10 cellular contexts compared by ENCODE assay signal in the genomic region with DNA sequence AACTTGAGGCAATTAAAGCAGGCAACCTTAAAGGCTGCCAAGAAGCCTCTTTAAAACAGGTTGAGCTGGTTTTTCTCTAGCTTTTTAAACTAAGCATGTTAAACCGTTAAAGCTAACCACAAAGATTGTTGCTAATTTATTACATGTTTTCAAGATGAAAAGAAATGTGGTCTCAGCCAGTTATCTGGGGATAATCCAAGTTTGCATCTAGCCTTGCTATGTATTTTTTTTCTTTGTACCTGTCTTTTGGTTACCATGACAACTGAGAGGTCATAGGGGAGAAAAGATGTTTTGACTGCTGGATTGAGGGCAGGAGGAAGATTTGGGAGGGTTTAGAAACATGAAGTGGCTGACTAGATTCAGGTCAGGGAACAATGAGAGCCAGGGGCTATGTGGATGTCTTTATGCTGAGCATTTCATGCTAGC. TPM values are rescaled to one million over a fixed set of nuclear protein-coding genes. Genes with fewer than 3 reads are reported as not detected.
DNase-seq lines count a peak whose midpoint lies in the region; ATAC-seq and TF ChIP-seq lines count a peak whose summit lies in the region.
"Had no signal": no experiment of that assay in that cellular context is flagged by ENCODE, and none has a peak within 500 bp of the region (broad histone marks: within the 10 kb centered on the region; RNA-seq: fewer than 3 reads in every experiment).

No MANE protein-coding gene starts in this region.

- TF ChIP-seq EP300 in tibial nerve (IDR thresholded peaks at IDR 0.05): no peak

- H3K36me3 Mint-ChIP-seq in activated T-cell treated with anti-CD3 and anti-CD28 coated beads, Interleukin-2, amount 50 U/mL, for 24 hours (ENCODE audit: low read depth): no peaks in the 10 kb centered on the region
- no peaks in the 10 kb centered on the region for H3K36me3 Mint-ChIP-seq in H9 (ENCODE audit: insufficient read depth in 1 of 3, low read depth in 3 of 3)

- no peak overlapping the region for H3K18ac ChIP-seq in H9 (ENCODE audit: insufficient read length, low read depth, low read length)

- peak overlapping the region; percentile 80 for H3K27ac Mint-ChIP-seq in activated T-cell treated with anti-CD3 and anti-CD28 coated beads, Interleukin-2, amount 50 U/mL, for 24 hours
- peak overlapping the region in 1 of 3 experiments; percentile 79; a peak in 2 of 7 replicates for H3K27ac Mint-ChIP-seq in H9

- no peak overlapping the region for H2BK5ac ChIP-seq in H9 (ENCODE audit: insufficient read length, low read length)

- H3K36me3 ChIP-seq in RWPE2 (ENCODE audit: low read depth): no peaks in the 10 kb centered on the region
- no peaks in the 10 kb centered on the region for H3K36me3 ChIP-seq in hepatocyte (replicated peaks; ENCODE audit: insufficient read depth, low read depth)
- H3K36me3 ChIP-seq in tibial nerve: no peaks in the 10 kb centered on the region
- H3K36me3 ChIP-seq: BLaER1 treated with 17β-estradiol and CSF1 and Interleukin-3, amounts not matched to agents 10 nM and 100 nM; cardiac muscle cell had no signal

- H3K9me2 ChIP-seq in hepatocyte (replicated peaks; ENCODE audit: insufficient read depth): no peaks in the 10 kb centered on the region

- peak; percentile 46 for ATAC-seq in RWPE2 (ENCODE audit: low read depth)

- H3K27ac ChIP-seq in RWPE2 (ENCODE audit: poor library complexity, severe bottlenecking) (peak overlapping the region; percentile 63), hepatocyte (peak overlapping the region; percentile 63), tibial nerve (peak overlapping the region; percentile 56 to 89 (median 78)), H9 (ENCODE audit: insufficient read length, low read depth, low read length) (no peak overlapping the region)
- H3K27ac ChIP-seq: BLaER1 treated with 17β-estradiol and CSF1 and Interleukin-3, amounts not matched to agents 10 nM and 100 nM; cardiac muscle cell had no signal

- H2AFZ ChIP-seq in hepatocyte (no peak overlapping the region), H9 (ENCODE audit: low read length) (no peak overlapping the region)

- no peak for TF ChIP-seq CTCF in RWPE2 (IDR thresholded peaks at IDR 0.05; ENCODE audit: poor library complexity, severe bottlenecking)
- TF ChIP-seq CTCF in hepatocyte (IDR thresholded peaks at IDR 0.05; ENCODE audit: poor library complexity): no peak
- TF ChIP-seq CTCF in tibial nerve (IDR thresholded peaks at IDR 0.05): no peak
- no peak for TF ChIP-seq CTCF in H9 (conservative IDR thresholded peaks at IDR 0.05)

- H3K27me3 ChIP-seq in RWPE2 (ENCODE audit: insufficient read depth, poor library complexity, severe bottlenecking) (no peaks in the 10 kb centered on the region), hepatocyte (no peaks in the 10 kb centered on the region), tibial nerve (no peaks in the 10 kb centered on the region), H9 (ENCODE audit: insufficient read depth, low read length) (no peaks in the 10 kb centered on the region)
- H3K27me3 ChIP-seq: BLaER1 treated with 17β-estradiol and CSF1 and Interleukin-3, amounts not matched to agents 10 nM and 100 nM had no signal

- H3K9me3 ChIP-seq in RWPE2 (ENCODE audit: severe bottlenecking): peaks cover 3% of the 10 kb centered on the region
- H3K9me3 ChIP-seq in hepatocyte (ENCODE audit: low read depth): no peaks in the 10 kb centered on the region
- no peaks in the 10 kb centered on the region for H3K9me3 ChIP-seq in tibial nerve
- no peaks in the 10 kb centered on the region for H3K9me3 ChIP-seq in H9 (ENCODE audit: control insufficient read depth, low read depth, low read length)
- H3K9me3 ChIP-seq: BLaER1 treated with 17β-estradiol and CSF1 and Interleukin-3, amounts not matched to agents 10 nM and 100 nM had no signal

- H3K23ac ChIP-seq in H9 (ENCODE audit: insufficient read length, low read depth, low read length): no peak overlapping the region

- no peaks in the 10 kb centered on the region for H3K27me3 Mint-ChIP-seq in activated T-cell treated with anti-CD3 and anti-CD28 coated beads, Interleukin-2, amount 50 U/mL, for 24 hours
- no peaks in the 10 kb centered on the region; the same call in 1 of the 2 replicates for H3K27me3 Mint-ChIP-seq in H9 (ENCODE audit: low read depth)

- H2BK20ac ChIP-seq in H9 (ENCODE audit: low read depth, low read length, poor library complexity, severe bottlenecking): no peak overlapping the region

- no peak overlapping the region for H3K4me3 ChIP-seq in RWPE2 (ENCODE audit: severe bottlenecking)
- no peak overlapping the region for H3K4me3 ChIP-seq in hepatocyte
- no peak overlapping the region for H3K4me3 ChIP-seq in tibial nerve
- H3K4me3 ChIP-seq: BLaER1 treated with 17β-estradiol and CSF1 and Interleukin-3, amounts not matched to agents 10 nM and 100 nM; cardiac muscle cell had no signal

- no peaks in the 10 kb centered on the region for H3K79me1 ChIP-seq in H9 (ENCODE audit: insufficient read depth, low read depth, low read length, poor library complexity, severe bottlenecking)

- peak overlapping the region; percentile 15 for H3K4me3 Mint-ChIP-seq in activated T-cell treated with anti-CD3 and anti-CD28 coated beads, Interleukin-2, amount 50 U/mL, for 24 hours
- H3K4me3 Mint-ChIP-seq in H9: no peak overlapping the region

- no peaks in the 10 kb centered on the region for H3K9me3 Mint-ChIP-seq in activated T-cell treated with anti-CD3 and anti-CD28 coated beads, Interleukin-2, amount 50 U/mL, for 24 hours
- no peaks in the 10 kb centered on the region for H3K9me3 Mint-ChIP-seq in H9

- no peak overlapping the region for H3K14ac ChIP-seq in H9 (ENCODE audit: insufficient read depth, low read length)

- no peak overlapping the region for H2AK5ac ChIP-seq in H9 (ENCODE audit: insufficient read length, low read length)

- no peak overlapping the region for H4K8ac ChIP-seq in H9 (replicated peaks; ENCODE audit: insufficient read length, low read depth, low read length)

- H3K4ac ChIP-seq in H9 (ENCODE audit: low read depth, low read length): no peak overlapping the region

- H3K4me2 ChIP-seq in hepatocyte: no peak overlapping the region
- no peak overlapping the region for H3K4me2 ChIP-seq in H9 (ENCODE audit: insufficient read depth, insufficient read length, low read length)

- H3K23me2 ChIP-seq in H9 (ENCODE audit: insufficient read length, low read depth, low read length, poor library complexity, severe bottlenecking): no peaks in the 10 kb centered on the region

- no peak overlapping the region for H3T11ph ChIP-seq in H9 (ENCODE audit: low read length)

- no peak overlapping the region for H4K5ac ChIP-seq in H9 (ENCODE audit: insufficient read length, low read depth, low read length)

- H3K9ac ChIP-seq in H9 (ENCODE audit: extremely low read depth, insufficient read length, low read length): no peak overlapping the region
- H3K9ac ChIP-seq: BLaER1 treated with 17β-estradiol and CSF1 and Interleukin-3, amounts not matched to agents 10 nM and 100 nM had no signal

- H3K56ac ChIP-seq in H9 (ENCODE audit: insufficient read length, low read depth, low read length): no peak overlapping the region

- no peak for DNase-seq in activated T-cell treated with anti-CD3 and anti-CD28 coated beads, Interleukin-2, amount 50 U/mL, for 24 hours
- DNase-seq in activated T-cell treated with anti-CD3 and anti-CD28 coated beads, Interleukin-2, amount 50 U/mL, for 48 hours: no peak
- no peak for DNase-seq in RWPE2 (ENCODE audit: low spot score)
- DNase-seq in hepatocyte (ENCODE audit: low spot score): peak; percentile 19
- no peak for DNase-seq in tibial nerve (ENCODE audit: low spot score in 2 of 2)
- DNase-seq in Ammon's horn (ENCODE audit: low spot score): no peak
- no peak for DNase-seq in H9
- DNase-seq in activated CD8-positive, alpha-beta memory T cell treated with anti-CD3 and anti-CD28 coated beads for 24 hours: no peak

- H3K4me1 Mint-ChIP-seq in activated T-cell treated with anti-CD3 and anti-CD28 coated beads, Interleukin-2, amount 50 U/mL, for 24 hours (ENCODE audit: low read depth): peaks cover 37% of the 10 kb centered on the region
- H3K4me1 Mint-ChIP-seq in H9: peaks cover 7 to 12% of the 10 kb centered on the region in 2 experiments

- H3K79me2 ChIP-seq in hepatocyte (no peaks in the 10 kb centered on the region), H9 (ENCODE audit: insufficient read depth, low read length) (no peaks in the 10 kb centered on the region)

- no peak overlapping the region for H4K91ac ChIP-seq in H9 (ENCODE audit: insufficient read length, low read depth, low read length)

- H2BK120ac ChIP-seq in H9 (ENCODE audit: low read depth, low read length, poor library complexity, severe bottlenecking): no peak overlapping the region

- TF ChIP-seq POLR2A in tibial nerve (IDR thresholded peaks at IDR 0.05): no peak

- WGBS in hepatocyte (ENCODE audit: low lambda C conversion rate, missing lambda C conversion rate): 9% methylated on average over 1 of the region's 1 CpG
- WGBS in tibial nerve, 2 donors: 30 to 47% methylated on average over 1 of the region's 1 CpG
- no CpG with 5 or more reads among the region's 1 CpG for WGBS in H9 (ENCODE audit: extremely low coverage, insufficient read length, low lambda C conversion rate)

- no peak overlapping the region for H2BK12ac ChIP-seq in H9 (ENCODE audit: insufficient read length, low read depth, low read length)

- H2BK15ac ChIP-seq in H9 (ENCODE audit: low read depth, low read length): no peak overlapping the region

- H3K4me1 ChIP-seq in RWPE2 (ENCODE audit: insufficient read depth, poor library complexity, severe bottlenecking) (peaks cover 32% of the 10 kb centered on the region), hepatocyte (ENCODE audit: insufficient read depth) (peaks cover 10% of the 10 kb centered on the region), tibial nerve (peaks cover 0 to 25% (median 0%) of the 10 kb centered on the region in 4 donors), H9 (ENCODE audit: insufficient read depth, low read length) (no peaks in the 10 kb centered on the region)

- H4K20me1 ChIP-seq in hepatocyte (ENCODE audit: insufficient read depth, poor library complexity, severe bottlenecking) (no peaks in the 10 kb centered on the region), H9 (ENCODE audit: control insufficient read depth, insufficient read depth, insufficient read length) (no peaks in the 10 kb centered on the region)
- H4K20me1 ChIP-seq: BLaER1 treated with 17β-estradiol and CSF1 and Interleukin-3, amounts not matched to agents 10 nM and 100 nM had no signal

RNA-seq across cellular contexts. Expression of a gene that starts 19.2 kb away (rescaled TPM):
- total RNA-seq in hepatocyte: 10.0 and 12.6 TPM in 2 replicates
- 6.7 and 7.7 TPM in 2 replicates for polyA plus RNA-seq in hepatocyte
- total RNA-seq in tibial nerve: 1 to 10 TPM; 2.4 to 9.3 (median 6.2) TPM
- total RNA-seq in H9 (2021): 16.9 and 17.7 TPM in 2 replicates

RNA-seq across cellular contexts. Expression of a gene that starts 50.0 kb away (rescaled TPM):
- total RNA-seq in hepatocyte: 17.1 and 18.6 TPM in 2 replicates
- 8.7 and 9.6 TPM in 2 replicates for polyA plus RNA-seq in hepatocyte
- 1 to 10 TPM; 5.7 to 8.5 (median 6.7) TPM for total RNA-seq in tibial nerve
- total RNA-seq in H9 (2021): 4.9 and 5.6 TPM in 2 replicates
